In genomic region chr4:10607206-10607605, GRCh38 we compare ENCODE assay signal across 1 cellular context.
TF ChIP-seq lines count a peak whose summit lies in the region.

No MANE protein-coding gene starts in this region.

TF ChIP-seq in IMR-90, 13 proteins besides CTCF, POLR2A, EP300 and RAD21 (continued from another document):
- TF ChIP-seq CEBPB (IDR thresholded peaks at IDR 0.05; ENCODE audit: low read depth, low read length) (no peak), MAFK (IDR thresholded peaks at IDR 0.05; ENCODE audit: low read depth, low read length) (no peak), SMC3 (IDR thresholded peaks at IDR 0.05; ENCODE audit: low read depth, low read length) (no peak), ELK1 (IDR thresholded peaks at IDR 0.05; ENCODE audit: borderline replicate concordance, low read depth, low read length) (no peak), RFX5 (IDR thresholded peaks at IDR 0.05; ENCODE audit: low read depth, low read length) (no peak), FOS (IDR thresholded peaks at IDR 0.05; ENCODE audit: low read depth, low read length) (no peak), USF2 (IDR thresholded peaks at IDR 0.05; ENCODE audit: low read depth, low read length) (no peak), BHLHE40 (IDR thresholded peaks at IDR 0.05; ENCODE audit: low read depth, low read length) (no peak), MXI1 (IDR thresholded peaks at IDR 0.05; ENCODE audit: borderline replicate concordance, low read depth, low read length) (no peak), CHD1 (IDR thresholded peaks at IDR 0.05; ENCODE audit: low read depth, low read length) (no peak), MAZ (IDR thresholded peaks at IDR 0.05; ENCODE audit: borderline replicate concordance, low read depth, low read length) (no peak), RCOR1 (IDR thresholded peaks at IDR 0.05; ENCODE audit: insufficient replicate concordance, low read length) (no peak)
TF ChIP-seq in IMR-90: peak in this region for 0.
